ENCODE assay signal across 1 cellular context in genomic region chr5:31598640-31599611, GRCh38.
TF ChIP-seq lines count a peak whose summit lies in the region.

No MANE protein-coding gene starts in this region.

TF ChIP-seq in GM23338, 12 proteins besides CTCF, POLR2A, EP300 and RAD21 (continued from another document):
- TF ChIP-seq ZNF462 (CRISPR knock-in tag; IDR thresholded peaks at IDR 0.05) (no peak), ETS1 (IDR thresholded peaks at IDR 0.05) (no peak), JUNB (IDR thresholded peaks at IDR 0.05; ENCODE audit: unreplicated experiment) (no peak), ZNF114 (CRISPR knock-in tag; IDR thresholded peaks at IDR 0.05) (no peak), CREB1 (CRISPR knock-in tag; IDR thresholded peaks at IDR 0.05; ENCODE audit: low read depth) (no peak)
